ENCODE assay signal across 35 cellular contexts in genomic region chr4:138696058-138696457, GRCh38.
"Had no signal": no experiment of that assay in that cellular context is flagged by ENCODE, and none has a peak within 500 bp of the region (broad histone marks: within the 10 kb centered on the region; RNA-seq: fewer than 3 reads in every experiment).

No MANE protein-coding gene starts in this region.

- H3K27ac Mint-ChIP-seq: activated CD4-positive, alpha-beta memory T cell treated with anti-CD3 and anti-CD28 coated beads for 36 hours; activated CD4-positive, alpha-beta T cell treated with anti-CD3 and anti-CD28 coated beads for 36 hours; activated CD4-positive, alpha-beta T cell treated with anti-CD3 and anti-CD28 coated beads, Interleukin-2, amount 10 ng/mL, durations not matched to agents 24 days and 14 days; activated CD8-positive, alpha-beta memory T cell treated with anti-CD3 and anti-CD28 coated beads, Interleukin-2, amount 10 ng/mL, durations not matched to agents 7 days and 5 days; activated CD8-positive, alpha-beta T cell treated with anti-CD3 and anti-CD28 coated beads, Interleukin-2, amount 10 ng/mL, durations not matched to agents 7 days and 5 days; activated naive CD4-positive, alpha-beta T cell treated with anti-CD3 and anti-CD28 coated beads for 36 hours; activated naive CD4-positive, alpha-beta T cell treated with anti-CD3 and anti-CD28 coated beads, Interleukin-2, amount 50 U/mL, for 24 hours; activated naive CD8-positive, alpha-beta T cell treated with anti-CD3 and anti-CD28 coated beads for 36 hours; activated naive CD8-positive, alpha-beta T cell treated with anti-CD3 and anti-CD28 coated beads, Interleukin-2, amount 50 U/mL, for 24 hours; activated T-helper 1 cell treated with anti-CD3 and anti-CD28 coated beads, Interleukin-12 subunit alpha, Interleukin-12 subunit beta, Interleukin-2, Interleukin-4 antibody, amounts not matched to agents 30 ng/mL and 10 ng/mL and 1 ng/mL, durations not matched to agents 14 hours and 24 hours and 36 hours; activated T-helper 2 cell treated with anti-CD3 and anti-CD28 coated beads, Interferon-gamma antibody, Interleukin-2, Interleukin-4, amounts not matched to agents 10 μg/mL and 5 μg/mL and 100 μg/mL, durations not matched to agents 14 hours and 24 hours and 36 hours; effector memory CD8-positive, alpha-beta T cell; T-helper 17 cell; T-helper 2 cell treated with Interferon-gamma antibody and Interleukin-4, amounts not matched to agents 5 μg/mL and 100 μg/mL, for 36 hours had no signal

- H3K36me3 ChIP-seq: adrenal gland, esophagus muscularis mucosa, gastroesophageal sphincter, heart right ventricle, WERI-Rb-1 had no signal

- H3K4me3 Mint-ChIP-seq: activated CD4-positive, alpha-beta memory T cell treated with anti-CD3 and anti-CD28 coated beads for 36 hours; activated CD4-positive, alpha-beta T cell treated with anti-CD3 and anti-CD28 coated beads for 36 hours; activated CD4-positive, alpha-beta T cell treated with anti-CD3 and anti-CD28 coated beads, Interleukin-2, amount 10 ng/mL, durations not matched to agents 24 days and 14 days; activated CD8-positive, alpha-beta memory T cell treated with anti-CD3 and anti-CD28 coated beads, Interleukin-2, amount 10 ng/mL, durations not matched to agents 7 days and 5 days; activated CD8-positive, alpha-beta T cell treated with anti-CD3 and anti-CD28 coated beads, Interleukin-2, amount 10 ng/mL, durations not matched to agents 7 days and 5 days; activated naive CD4-positive, alpha-beta T cell treated with anti-CD3 and anti-CD28 coated beads for 36 hours; activated naive CD4-positive, alpha-beta T cell treated with anti-CD3 and anti-CD28 coated beads, Interleukin-2, amount 50 U/mL, for 24 hours; activated naive CD8-positive, alpha-beta T cell treated with anti-CD3 and anti-CD28 coated beads for 36 hours; activated naive CD8-positive, alpha-beta T cell treated with anti-CD3 and anti-CD28 coated beads, Interleukin-2, amount 50 U/mL, for 24 hours; activated T-helper 1 cell treated with anti-CD3 and anti-CD28 coated beads, Interleukin-12 subunit alpha, Interleukin-12 subunit beta, Interleukin-2, Interleukin-4 antibody, amounts not matched to agents 30 ng/mL and 10 ng/mL and 1 ng/mL, durations not matched to agents 14 hours and 24 hours and 36 hours; effector memory CD8-positive, alpha-beta T cell; T-helper 17 cell; T-helper 2 cell treated with Interferon-gamma antibody and Interleukin-4, amounts not matched to agents 5 μg/mL and 100 μg/mL, for 36 hours had no signal

- H3K27me3 Mint-ChIP-seq: activated CD4-positive, alpha-beta T cell treated with anti-CD3 and anti-CD28 coated beads, Interleukin-2, amount 10 ng/mL, durations not matched to agents 24 days and 14 days had no signal

- H3K9me3 ChIP-seq: adrenal gland, body of pancreas, esophagus muscularis mucosa, gastroesophageal sphincter, heart right ventricle had no signal

- H3K4me1 Mint-ChIP-seq: activated CD4-positive, alpha-beta T cell treated with anti-CD3 and anti-CD28 coated beads for 36 hours; activated CD4-positive, alpha-beta T cell treated with anti-CD3 and anti-CD28 coated beads, Interleukin-2, amount 10 ng/mL, durations not matched to agents 24 days and 14 days; activated CD8-positive, alpha-beta memory T cell treated with anti-CD3 and anti-CD28 coated beads, Interleukin-2, amount 10 ng/mL, durations not matched to agents 7 days and 5 days; activated naive CD4-positive, alpha-beta T cell treated with anti-CD3 and anti-CD28 coated beads, Interleukin-2, amount 50 U/mL, for 24 hours; activated naive CD8-positive, alpha-beta T cell treated with anti-CD3 and anti-CD28 coated beads for 36 hours; activated naive CD8-positive, alpha-beta T cell treated with anti-CD3 and anti-CD28 coated beads, Interleukin-2, amount 50 U/mL, for 24 hours had no signal

- H3K27me3 ChIP-seq: adrenal gland, body of pancreas, esophagus muscularis mucosa, gastroesophageal sphincter, heart right ventricle had no signal

- ATAC-seq: activated CD4-positive, alpha-beta T cell treated with anti-CD3 and anti-CD28 coated beads for 36 hours; activated CD8-positive, alpha-beta memory T cell treated with anti-CD3 and anti-CD28 coated beads, Interleukin-2, amount 10 ng/mL, durations not matched to agents 7 days and 5 days; activated CD8-positive, alpha-beta T cell treated with anti-CD3 and anti-CD28 coated beads, Interleukin-2, amount 10 ng/mL, durations not matched to agents 7 days and 5 days; activated naive CD8-positive, alpha-beta T cell treated with anti-CD3 and anti-CD28 coated beads, Interleukin-2, amount 50 U/mL, for 24 hours; body of pancreas; effector memory CD8-positive, alpha-beta T cell; foreskin keratinocyte; gastroesophageal sphincter; heart right ventricle; T-helper 17 cell had no signal

- H3K27ac ChIP-seq: adrenal gland, body of pancreas, esophagus muscularis mucosa, foreskin keratinocyte, gastroesophageal sphincter, heart right ventricle, WERI-Rb-1 had no signal

- H3K4me3 ChIP-seq: adrenal gland, body of pancreas, esophagus muscularis mucosa, gastroesophageal sphincter, heart right ventricle had no signal

- H3K9me3 Mint-ChIP-seq: activated CD4-positive, alpha-beta memory T cell treated with anti-CD3 and anti-CD28 coated beads for 36 hours; activated CD4-positive, alpha-beta T cell treated with anti-CD3 and anti-CD28 coated beads, Interleukin-2, amount 10 ng/mL, durations not matched to agents 24 days and 14 days; activated naive CD4-positive, alpha-beta T cell treated with anti-CD3 and anti-CD28 coated beads for 36 hours; activated naive CD4-positive, alpha-beta T cell treated with anti-CD3 and anti-CD28 coated beads, Interleukin-2, amount 50 U/mL, for 24 hours; activated naive CD8-positive, alpha-beta T cell treated with anti-CD3 and anti-CD28 coated beads for 36 hours; activated naive CD8-positive, alpha-beta T cell treated with anti-CD3 and anti-CD28 coated beads, Interleukin-2, amount 50 U/mL, for 24 hours; activated T-helper 1 cell treated with anti-CD3 and anti-CD28 coated beads, Interleukin-12 subunit alpha, Interleukin-12 subunit beta, Interleukin-2, Interleukin-4 antibody, amounts not matched to agents 30 ng/mL and 10 ng/mL and 1 ng/mL, durations not matched to agents 14 hours and 24 hours and 36 hours; activated T-helper 2 cell treated with anti-CD3 and anti-CD28 coated beads, Interferon-gamma antibody, Interleukin-2, Interleukin-4, amounts not matched to agents 10 μg/mL and 5 μg/mL and 100 μg/mL, durations not matched to agents 14 hours and 24 hours and 36 hours; T-helper 2 cell treated with Interferon-gamma antibody and Interleukin-4, amounts not matched to agents 5 μg/mL and 100 μg/mL, for 36 hours had no signal

- H3K36me3 Mint-ChIP-seq: activated CD4-positive, alpha-beta memory T cell treated with anti-CD3 and anti-CD28 coated beads for 36 hours; activated CD8-positive, alpha-beta memory T cell treated with anti-CD3 and anti-CD28 coated beads, Interleukin-2, amount 10 ng/mL, durations not matched to agents 7 days and 5 days; activated naive CD4-positive, alpha-beta T cell treated with anti-CD3 and anti-CD28 coated beads, Interleukin-2, amount 50 U/mL, for 24 hours; activated naive CD8-positive, alpha-beta T cell treated with anti-CD3 and anti-CD28 coated beads for 36 hours had no signal

- H3K4me1 ChIP-seq: adrenal gland, body of pancreas, foreskin keratinocyte, heart right ventricle had no signal

- DNase-seq: activated CD4-positive, alpha-beta memory T cell treated with anti-CD3 and anti-CD28 coated beads for 36 hours; activated CD4-positive, alpha-beta T cell treated with anti-CD3 and anti-CD28 coated beads for 36 hours; activated CD4-positive, alpha-beta T cell treated with anti-CD3 and anti-CD28 coated beads, Interleukin-2, amount 10 ng/mL, durations not matched to agents 24 days and 14 days; activated CD4-positive, CD25-positive, alpha-beta regulatory T cell; activated CD4-positive, CD25-positive, alpha-beta regulatory T cell treated with anti-CD3 and anti-CD28 coated beads, Interleukin-2, amount 50 U/mL, for 72 hours; activated CD8-positive, alpha-beta memory T cell treated with anti-CD3 and anti-CD28 coated beads, Interleukin-2, amount 10 ng/mL, durations not matched to agents 7 days and 5 days; activated CD8-positive, alpha-beta memory T cell treated with anti-CD3 and anti-CD28 coated beads, Interleukin-2, amount 50 U/mL, for 4 hours; activated CD8-positive, alpha-beta T cell treated with anti-CD3 and anti-CD28 coated beads, Interleukin-2, amount 10 ng/mL, durations not matched to agents 7 days and 5 days; activated effector memory CD4-positive, alpha-beta T cell treated with anti-CD3 and anti-CD28 coated beads, Interleukin-2, amount 50 U/mL, for 16 hours; activated naive CD4-positive, alpha-beta T cell treated with anti-CD3 and anti-CD28 coated beads for 36 hours; activated naive CD8-positive, alpha-beta T cell treated with anti-CD3 and anti-CD28 coated beads for 36 hours; activated naive CD8-positive, alpha-beta T cell treated with anti-CD3 and anti-CD28 coated beads, Interleukin-2, amount 50 U/mL, for 24 hours; activated T-cell treated with anti-CD3 and anti-CD28 coated beads, Interleukin-2, amount 50 U/mL, for 1 hour; activated T-cell treated with anti-CD3 and anti-CD28 coated beads, Interleukin-2, amount 50 U/mL, for 48 hours; adrenal gland; amygdala; aorta; body of pancreas; caudate nucleus; cortex of kidney; dermis blood vessel endothelial cell; effector CD4-positive, alpha-beta T cell; effector memory CD8-positive, alpha-beta T cell; foreskin keratinocyte; heart right ventricle; T-helper 1 cell; T-helper 17 cell; T1000; WERI-Rb-1 had no signal
